In genomic region chr12:49664591-49665146, GRCh38 we compare ENCODE assay signal across 8 cellular contexts. TPM values are rescaled to one million over a fixed set of nuclear protein-coding genes. Genes with fewer than 3 reads are reported as not detected.
DNase-seq lines count a peak whose midpoint lies in the region; ATAC-seq and TF ChIP-seq lines count a peak whose summit lies in the region.

No MANE protein-coding gene starts in this region.

- H3K4me3 Mint-ChIP-seq in CD8-positive, alpha-beta memory T cell: peak overlapping the region in 3 of 7 donors; percentile 23 to 51 (median 41)
- H3K4me3 Mint-ChIP-seq in GM23338: no peak overlapping the region

- no peak for DNase-seq in CD8-positive, alpha-beta memory T cell
- DNase-seq in GM20000 (ENCODE audit: low spot score): peak; percentile 67
- peak; percentile 75 for DNase-seq in M059J (ENCODE audit: low read depth)
- DNase-seq in GM23338 (ENCODE audit: low spot score): no peak
- no peak for DNase-seq in NCI-H2227 treated with DMSO at 0.1 percent for 48 hours (lab: John Stamatoyannopoulos, UW)
- no peak for DNase-seq in AG20443 (ENCODE audit: low spot score)
- no peak for DNase-seq in ureter (ENCODE audit: low spot score)

- H3K27ac ChIP-seq in CD8-positive, alpha-beta memory T cell (ENCODE audit: low read depth, low read length): no peak overlapping the region
- H3K27ac ChIP-seq in gastroesophageal sphincter (peak overlapping the region in 2 of 4 donors; percentile 66 to 71), GM23338 (ENCODE audit: low read depth) (no peak overlapping the region)

- CTCF ChIA-PET in CD8-positive, alpha-beta memory T cell (lab: Charles Lee): interaction anchor here (1.0 to 14.4 kb wide), 3 partner anchors 9 to 41 kb away, joined by 3 to 120 read pairs (median 17); partner anchors contain the start of gene FMNL3

- H3K79me2 ChIP-seq in GM23338 (replicated peaks; ENCODE audit: insufficient read depth): no peaks in the 10 kb centered on the region

- TF ChIP-seq CTCF in GM20000 (IDR thresholded peaks at IDR 0.05; ENCODE audit: extremely low read depth, missing control alignments) (no peak), gastroesophageal sphincter (IDR thresholded peaks at IDR 0.05) (no peak), GM23338 (conservative IDR thresholded peaks at IDR 0.05; ENCODE audit: low read depth in 2 of 2) (no peak)

- TF ChIP-seq EP300 in gastroesophageal sphincter (IDR thresholded peaks at IDR 0.05): no peak

- no peak overlapping the region for H3K4me3 ChIP-seq in CD8-positive, alpha-beta memory T cell (ENCODE audit: low read length)
- H3K4me3 ChIP-seq in gastroesophageal sphincter (no peak overlapping the region), GM23338 (no peak overlapping the region)

- TF ChIP-seq POLR2A in gastroesophageal sphincter (IDR thresholded peaks at IDR 0.05): no peak

- peak overlapping the region; percentile 66 to 100 (median 90) for H3K27ac Mint-ChIP-seq in CD8-positive, alpha-beta memory T cell
- no peak overlapping the region for H3K27ac Mint-ChIP-seq in GM23338

- peaks cover 4% of the 10 kb centered on the region for H3K36me3 ChIP-seq in CD8-positive, alpha-beta memory T cell (ENCODE audit: insufficient read depth, low read length)
- H3K36me3 ChIP-seq in gastroesophageal sphincter (peaks cover 0 to 9% of the 10 kb centered on the region in 2 donors), GM23338 (ENCODE audit: insufficient read depth) (peaks cover 10% of the 10 kb centered on the region)

- H3K27me3 Mint-ChIP-seq in CD8-positive, alpha-beta memory T cell: no peaks in the 10 kb centered on the region
- no peaks in the 10 kb centered on the region for H3K27me3 Mint-ChIP-seq in GM23338 (ENCODE audit: insufficient read depth, low read depth, poor library complexity)

- no peaks in the 10 kb centered on the region for H3K9me3 ChIP-seq in CD8-positive, alpha-beta memory T cell (ENCODE audit: low read length)
- H3K9me3 ChIP-seq in gastroesophageal sphincter: no peaks in the 10 kb centered on the region

- H3K9me3 Mint-ChIP-seq in CD8-positive, alpha-beta memory T cell: no peaks in the 10 kb centered on the region
- no peaks in the 10 kb centered on the region for H3K9me3 Mint-ChIP-seq in GM23338

- no peak overlapping the region for H3K4me2 ChIP-seq in GM23338

- WGBS in gastroesophageal sphincter (ENCODE audit: low coverage in 1 of 2), 2 donors: 67 to 87% methylated on average over 1 to 4 of the region's 4 CpGs

- H4K20me1 ChIP-seq in GM23338 (replicated peaks; ENCODE audit: insufficient read depth): peaks cover 10% of the 10 kb centered on the region; the same call in 1 of the 2 replicates

- ATAC-seq in gastroesophageal sphincter (peak; percentile 54), GM23338 (no peak)

- peaks cover 66 to 91% (median 86%) of the 10 kb centered on the region in 3 donors for H3K4me1 Mint-ChIP-seq in CD8-positive, alpha-beta memory T cell
- H3K4me1 Mint-ChIP-seq in GM23338: peaks cover 24% of the 10 kb centered on the region

- 0 out of 2 replicates have a peak, but pooled peaks cover 5% of the 10 kb centered on the region for H3K9me2 ChIP-seq in GM23338 (ENCODE audit: insufficient read depth)

- POLR2A ChIA-PET in CD8-positive, alpha-beta memory T cell (lab: Charles Lee): interaction anchor here (0.6 to 0.8 kb wide), 2 partner anchors 19 to 22 kb away, joined by 4 to 5 read pairs; no protein-coding TSS in a partner anchor

- H3F3A ChIP-seq in GM23338 (replicated peaks; ENCODE audit: low read depth): no peaks in the 10 kb centered on the region

- no peaks in the 10 kb centered on the region for H3K27me3 ChIP-seq in CD8-positive, alpha-beta memory T cell (ENCODE audit: insufficient read depth, low read length, poor library complexity, severe bottlenecking)
- H3K27me3 ChIP-seq in gastroesophageal sphincter (no peaks in the 10 kb centered on the region), GM23338 (ENCODE audit: insufficient read depth) (no peaks in the 10 kb centered on the region)

- H2AFZ ChIP-seq in GM23338: no peak overlapping the region

- H3K36me3 Mint-ChIP-seq in CD8-positive, alpha-beta memory T cell: peaks cover 6 to 22% (median 9%) of the 10 kb centered on the region in 3 donors
- H3K36me3 Mint-ChIP-seq in GM23338 (ENCODE audit: low read depth): peaks cover 26% of the 10 kb centered on the region

- H3K4me1 ChIP-seq in CD8-positive, alpha-beta memory T cell (ENCODE audit: insufficient read depth, low read length): peaks cover 69% of the 10 kb centered on the region
- peaks cover 0 to 62% (median 15%) of the 10 kb centered on the region in 3 donors for H3K4me1 ChIP-seq in gastroesophageal sphincter
- peaks cover 17% of the 10 kb centered on the region for H3K4me1 ChIP-seq in GM23338 (ENCODE audit: insufficient read depth)

TF ChIP-seq in GM23338, 12 proteins besides CTCF, POLR2A, EP300 and RAD21:
- TF ChIP-seq ZNF331 (CRISPR knock-in tag; IDR thresholded peaks at IDR 0.05; ENCODE audit: low read depth): no peak
- TF ChIP-seq NANOG (IDR thresholded peaks at IDR 0.05; ENCODE audit: borderline replicate concordance): no peak
- TF ChIP-seq CREB1 (CRISPR knock-in tag; IDR thresholded peaks at IDR 0.05; ENCODE audit: low read depth): no peak
TF ChIP-seq in GM23338: peak in this region for 0.

RNA-seq across cellular contexts. Expression of gene PRPF40B, which starts 41.3 kb away (rescaled TPM):
- total RNA-seq in CD8-positive, alpha-beta memory T cell: 1 to 10 TPM; 9.0 to 9.9 TPM
- 2.0 TPM for polyA plus RNA-seq in CD8-positive, alpha-beta memory T cell
- 7.8 and 9.8 TPM in 2 replicates for total RNA-seq in M059J (2014; rRNA removed; shearing (Covaris generic))
- total RNA-seq in gastroesophageal sphincter (10 to 100 TPM; 14.6 to 24.0 (median 18.3) TPM), ureter (44.4 TPM)
- total RNA-seq in GM23338 (2014; rRNA removed; shearing (Covaris generic)): 14.7 and 17.9 TPM in 2 replicates
- 16.7 and 19.0 TPM in 2 replicates for polyA plus RNA-seq in GM23338 (2016; fragmentation: Nextera tagmentation; extraction: Ambion mirVana)

RNA-seq across cellular contexts. Expression of gene FMNL3, which starts 42.5 kb away (rescaled TPM):
- total RNA-seq in CD8-positive, alpha-beta memory T cell: 10 to 100 TPM; 35.8 to 36.7 TPM
- 6.3 TPM for polyA plus RNA-seq in CD8-positive, alpha-beta memory T cell
- 18.3 and 30.4 TPM in 2 replicates for total RNA-seq in M059J (2014; rRNA removed; shearing (Covaris generic))
- total RNA-seq in gastroesophageal sphincter (10 to 100 TPM; 10.4 to 15.4 (median 12.6) TPM), ureter (12.6 TPM)
- 17.8 and 32.6 TPM in 2 replicates for total RNA-seq in GM23338 (2014; rRNA removed; shearing (Covaris generic))
- 8.7 and 10.5 TPM in 2 replicates for polyA plus RNA-seq in GM23338 (2016; fragmentation: Nextera tagmentation; extraction: Ambion mirVana)

RNA-seq across cellular contexts. Expression of gene FAM186B, which starts 59.2 kb away (rescaled TPM):
- total RNA-seq in CD8-positive, alpha-beta memory T cell: under 1 TPM; 0.11 to 0.15 TPM
- not detected for polyA plus RNA-seq in CD8-positive, alpha-beta memory T cell
- 0.07 TPM in 1 of 2 replicates, not detected in the other for total RNA-seq in M059J (2014; rRNA removed; shearing (Covaris generic))
- under 1 TPM in 2 of 4 donors, not detected in 2; 0.31 to 0.69 TPM for total RNA-seq in gastroesophageal sphincter
- 0.08 and 0.38 TPM in 2 replicates for total RNA-seq in GM23338 (2014; rRNA removed; shearing (Covaris generic))
- 0.21 and 0.31 TPM in 2 replicates for polyA plus RNA-seq in GM23338 (2016; fragmentation: Nextera tagmentation; extraction: Ambion mirVana)
- 1.2 TPM for total RNA-seq in ureter

Comparison
In these comparisons a context has a peak if more than half of its experiments do, and no peak if none do; other contexts are left out.
1. DNase-seq: peak in GM20000 (single experiment) and M059J (single experiment); none in CD8-positive, alpha-beta memory T cell (0 of 5), GM23338 (single experiment), NCI-H2227 treated with DMSO at 0.1 percent for 48 hours (single experiment), AG20443 (single experiment) and ureter (single experiment).